22 cellular contexts compared by ENCODE assay signal in the genomic region with DNA sequence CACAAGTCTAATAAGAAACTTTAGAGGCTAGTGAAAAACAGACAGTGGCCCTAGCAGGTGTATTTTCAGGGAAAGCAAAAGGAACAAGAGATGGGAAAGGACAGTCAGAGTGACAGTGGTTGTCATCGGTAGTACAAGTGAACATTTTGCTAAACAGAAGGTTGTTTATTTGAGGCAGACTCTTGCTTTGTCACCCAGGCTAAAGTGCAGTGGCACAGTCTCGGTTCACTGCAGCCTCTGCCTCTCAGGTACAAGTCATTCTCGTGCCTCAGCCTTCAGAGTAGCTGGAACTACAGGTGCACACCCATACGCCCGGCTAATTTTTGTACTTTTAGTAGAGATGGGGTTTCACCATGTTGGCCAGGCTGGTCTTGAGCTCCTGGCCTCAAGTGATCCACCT.
"Had no signal": no experiment of that assay in that cellular context is flagged by ENCODE, and none has a peak within 500 bp of the region (broad histone marks: within the 10 kb centered on the region; RNA-seq: fewer than 3 reads in every experiment).

No MANE protein-coding gene starts in this region.

- H3K9me2 ChIP-seq: SK-N-SH had no signal

- H3K9ac ChIP-seq: SK-N-SH had no signal

- H3K27ac ChIP-seq: RWPE1 had no signal

- H3K9me3 ChIP-seq: SK-N-SH had no signal

- H3K4me2 ChIP-seq: SK-N-SH had no signal

- ATAC-seq: Panc1, PC-3 had no signal

- DNase-seq: Karpas-422; KG1; MM.1S; NCI-H1092 treated with DMSO at 0.1 percent for 48 hours; NCI-H1436; NCI-H187; NCI-H2029; NCI-H2081 treated with DMSO at 0.1 percent for 48 hours; NCI-H2171; NCI-H226; NCI-H446; NCI-H510A; NCI-H524 treated with DMSO at 0.1 percent for 48 hours; NCI-H69; NCI-H774; NK-92 treated with Interleukin-12 subunit alpha and Interleukin-12 subunit beta, amount 100 ng/mL, for 24 hours; PC-3; SHP77; SK-N-SH; SW 1271 had no signal
